In genomic region chr6:96394727-96395126, GRCh38 we compare ENCODE assay signal across 10 cellular contexts.
DNase-seq lines count a peak whose midpoint lies in the region; ATAC-seq, FAIRE-seq and TF ChIP-seq lines count a peak whose summit lies in the region.
"Had no signal": no experiment of that assay in that cellular context is flagged by ENCODE, and none has a peak within 500 bp of the region (broad histone marks: within the 10 kb centered on the region; RNA-seq: fewer than 3 reads in every experiment).

No MANE protein-coding gene starts in this region.

- intact Hi-C loops in left ventricle myocardium superior (cut with micrococcal nuclease), result no loop called here

- peak; percentile 27 for TF ChIP-seq CTCF in D721Med (IDR thresholded peaks at IDR 0.05; ENCODE audit: insufficient read depth, missing control alignments)

- ATAC-seq in left lobe of liver (peak; percentile 64), left ventricle myocardium superior (no peak)

- peak; percentile 44 for FAIRE-seq in D721Med (lab: Jason Lieb, UNC)

- DNase-seq in D721Med (ENCODE audit: insufficient read length, low spot score), result no peak
- peak; percentile 2 for DNase-seq in H4 (ENCODE audit: low spot score)
- peak; percentile 30 to 45 for DNase-seq in SHP77 (lab: John Stamatoyannopoulos, UW)
- no peak for DNase-seq in left lobe of liver (ENCODE audit: low spot score)
- no peak for DNase-seq in middle frontal gyrus (ENCODE audit: extremely low spot score, low spot score)
- no peak for DNase-seq in activated CD4-positive, alpha-beta T cell treated with anti-CD3 and anti-CD28 coated beads, Interleukin-2, amount 50 U/mL, for 1 hour
- DNase-seq in left ventricle myocardium superior, result no peak
- no peak for DNase-seq in activated CD4-positive, alpha-beta T cell treated with anti-CD3 and anti-CD28 coated beads for 48 hours
- DNase-seq: brain microvascular endothelial cell; NK-92 treated with Interleukin-12 subunit alpha and Interleukin-12 subunit beta, amount 100 ng/mL, for 24 hours had no signal

Comparison
In these comparisons a context has a peak if more than half of its experiments do, and no peak if none do; other contexts are left out.
1. DNase-seq: peak in H4 (single experiment) and SHP77 (2 of 2); none in D721Med (single experiment), left lobe of liver (single experiment), middle frontal gyrus (single experiment), activated CD4-positive, alpha-beta T cell treated with anti-CD3 and anti-CD28 coated beads, Interleukin-2, amount 50 U/mL, for 1 hour (single experiment), left ventricle myocardium superior (single experiment) and activated CD4-positive, alpha-beta T cell treated with anti-CD3 and anti-CD28 coated beads for 48 hours (single experiment).